21 cellular contexts compared by ENCODE assay signal in the genomic region with DNA sequence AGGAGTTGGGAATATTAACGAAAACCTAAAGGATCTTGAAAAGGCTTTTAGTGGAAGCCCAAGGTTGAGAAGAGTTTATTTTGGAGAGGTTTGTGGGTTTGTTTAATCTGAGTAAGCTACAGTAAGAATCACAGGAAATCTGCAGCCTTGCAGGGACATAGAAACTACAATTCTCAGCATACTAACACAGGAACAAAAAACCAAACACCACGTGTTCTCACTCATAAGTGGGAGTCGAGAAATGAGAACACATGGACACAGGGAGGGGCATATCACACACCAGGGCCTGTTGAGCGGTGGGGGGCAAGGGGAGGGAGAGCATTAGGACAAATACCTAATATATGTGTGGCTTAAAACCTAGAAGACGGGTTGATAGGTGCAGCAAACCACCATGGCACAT. TPM values are rescaled to one million over a fixed set of nuclear protein-coding genes. Genes with fewer than 3 reads are reported as not detected.
DNase-seq lines count a peak whose midpoint lies in the region; ATAC-seq, FAIRE-seq and TF ChIP-seq lines count a peak whose summit lies in the region.
"Had no signal": no experiment of that assay in that cellular context is flagged by ENCODE, and none has a peak within 500 bp of the region (broad histone marks: within the 10 kb centered on the region; RNA-seq: fewer than 3 reads in every experiment).

No MANE protein-coding gene starts in this region.

- H3K36me3 ChIP-seq in CD8-positive, alpha-beta T cell (ENCODE audit: insufficient read depth, low read length), result no peaks in the 10 kb centered on the region
- H3K36me3 ChIP-seq in endothelial cell of umbilical vein (ENCODE audit: control insufficient read depth in 2 of 2, extremely low read depth in 1 of 2, insufficient read depth in 2 of 2, low read length in 2 of 2), result no peaks in the 10 kb centered on the region

- H3K27ac Mint-ChIP-seq in CD8-positive, alpha-beta T cell, result peak overlapping the region; percentile 16
- H3K27ac Mint-ChIP-seq in brain (peak overlapping the region in 4 of 5 experiments; percentile 46 to 86 (median 74)), nephron (peak overlapping the region; percentile 71 to 80 (median 74))
- H3K27ac Mint-ChIP-seq: CD4-positive, alpha-beta T cell; HFFc6 had no signal

- no peak overlapping the region for H2AFZ ChIP-seq in endothelial cell of umbilical vein (ENCODE audit: low read depth, low read length)

- H3K36me3 Mint-ChIP-seq in CD8-positive, alpha-beta T cell, result no peaks in the 10 kb centered on the region
- H3K36me3 Mint-ChIP-seq in brain (peaks cover 3% of the 10 kb centered on the region), nephron (ENCODE audit: low read depth) (no peaks in the 10 kb centered on the region)

- H3K27me3 ChIP-seq in CD8-positive, alpha-beta T cell (ENCODE audit: insufficient read depth, low read length), result no peaks in the 10 kb centered on the region
- H3K27me3 ChIP-seq in endothelial cell of umbilical vein (ENCODE audit: control insufficient read depth in 2 of 2, insufficient read depth in 2 of 2, low read length in 2 of 2), result peaks cover 18 to 27% of the 10 kb centered on the region in 2 experiments

- H3K4me3 Mint-ChIP-seq in CD8-positive, alpha-beta T cell, result no peak overlapping the region
- H3K4me3 Mint-ChIP-seq in brain, result no peak overlapping the region
- peak overlapping the region in 2 of 3 experiments; percentile 18 to 20 for H3K4me3 Mint-ChIP-seq in nephron
- H3K4me3 Mint-ChIP-seq: CD4-positive, alpha-beta T cell; HFFc6 had no signal

- H3K9me1 ChIP-seq in endothelial cell of umbilical vein (replicated peaks; ENCODE audit: control insufficient read depth, extremely low read depth, insufficient read depth, low read length), result no peaks in the 10 kb centered on the region

- no peaks in the 10 kb centered on the region for H3K27me3 Mint-ChIP-seq in CD8-positive, alpha-beta T cell (ENCODE audit: low read depth)
- H3K27me3 Mint-ChIP-seq in brain (peaks cover 14% of the 10 kb centered on the region), nephron (ENCODE audit: low read depth) (no peaks in the 10 kb centered on the region)
- H3K27me3 Mint-ChIP-seq: CD4-positive, alpha-beta T cell had no signal

- H4K20me1 ChIP-seq in endothelial cell of umbilical vein (replicated peaks; ENCODE audit: control insufficient read depth, extremely low read depth, insufficient read depth, low read length), result no peaks in the 10 kb centered on the region

- H3K4me1 Mint-ChIP-seq in CD8-positive, alpha-beta T cell (ENCODE audit: low read depth), result peaks cover 4% of the 10 kb centered on the region
- H3K4me1 Mint-ChIP-seq in brain, result peaks cover 47% of the 10 kb centered on the region
- peaks cover 14% of the 10 kb centered on the region for H3K4me1 Mint-ChIP-seq in nephron

- H3K79me2 ChIP-seq in endothelial cell of umbilical vein (ENCODE audit: control insufficient read depth, insufficient read depth, low read length), result no peaks in the 10 kb centered on the region

- ATAC-seq in CD8-positive, alpha-beta T cell, result no peak
- ATAC-seq in HG02678 (IDR thresholded peaks at IDR 0.05; ENCODE audit: unreplicated experiment), result no peak
- no peak for ATAC-seq in HG03520 (IDR thresholded peaks at IDR 0.05; ENCODE audit: unreplicated experiment)

- dilution Hi-C loops in endothelial cell of umbilical vein (cut with MboI; ENCODE audit: extremely low pct_ligation_motif_present, low sequenced_read_pairs), result no loop called here

- no TSS peak for BruUV-seq in endothelial cell of umbilical vein (replicated peaks; lab: Mats Ljungman, UMichigan)

- no peak for FAIRE-seq in endothelial cell of umbilical vein (lab: Jason Lieb, UNC)
- FAIRE-seq: G401.6, GM12891, GM19239 had no signal

- intact Hi-C loops in CD8-positive, alpha-beta T cell (cut with DNase I, micrococcal nuclease), result no loop called here
- intact Hi-C loops in endothelial cell of umbilical vein (cut with micrococcal nuclease), result no loop called here

- H3K9ac ChIP-seq in endothelial cell of umbilical vein (replicated peaks; ENCODE audit: extremely low read depth, insufficient read depth, low read length), result no peak overlapping the region

- no peaks in the 10 kb centered on the region for H3K9me3 ChIP-seq in CD8-positive, alpha-beta T cell (ENCODE audit: low read length)
- no peaks in the 10 kb centered on the region for H3K9me3 ChIP-seq in endothelial cell of umbilical vein (replicated peaks; ENCODE audit: control insufficient read depth, insufficient read depth, low read length)

- no peak overlapping the region for H3K27ac ChIP-seq in CD8-positive, alpha-beta T cell (ENCODE audit: low read depth, low read length)
- no peak overlapping the region for H3K27ac ChIP-seq in endothelial cell of umbilical vein (ENCODE audit: insufficient read depth, low read depth, low read length)
- H3K27ac ChIP-seq: C4-2B had no signal

- POLR2A ChIA-PET in CD8-positive, alpha-beta T cell (lab: Charles Lee), result no interaction called here
- POLR2A ChIA-PET in endothelial cell of umbilical vein (lab: Charles Lee) (no interaction called here), HEK293T (lab: Yijun Ruan, JAX) (no interaction called here)

- no peak for TF ChIP-seq POLR2A in endothelial cell of umbilical vein (IDR thresholded peaks at IDR 0.05; ENCODE audit: low read depth, low read length)

- no peak overlapping the region for H3K4me3 ChIP-seq in CD8-positive, alpha-beta T cell (ENCODE audit: low read depth, low read length)
- H3K4me3 ChIP-seq in endothelial cell of umbilical vein (replicated peaks in 1 of 3; ENCODE audit: insufficient read depth in 1 of 3, low read depth in 1 of 3, low read length in 3 of 3), result no peak overlapping the region

- H3K4me1 ChIP-seq in CD8-positive, alpha-beta T cell (ENCODE audit: insufficient read depth, low read length), result no peaks in the 10 kb centered on the region
- H3K4me1 ChIP-seq in endothelial cell of umbilical vein (ENCODE audit: control insufficient read depth, extremely low read depth, insufficient read depth, low read length), result peaks cover 15% of the 10 kb centered on the region

- CTCF ChIA-PET in CD8-positive, alpha-beta T cell (lab: Charles Lee), result interaction anchor here (1.3 kb wide), 1 partner anchor 12 kb away, joined by 3 read pairs; no protein-coding TSS in a partner anchor
- CTCF ChIA-PET in endothelial cell of umbilical vein (lab: Charles Lee) (interaction anchor here (1.9 kb wide), 2 partner anchors 13 to 14 kb away, joined by 4 to 6 read pairs; no protein-coding TSS in a partner anchor), HEK293T (lab: Yijun Ruan, JAX) (no interaction called here)

- no peaks in the 10 kb centered on the region for H3K9me3 Mint-ChIP-seq in CD8-positive, alpha-beta T cell
- peaks cover 4 to 12% (median 6%) of the 10 kb centered on the region in 5 experiments for H3K9me3 Mint-ChIP-seq in brain
- peaks cover 5% of the 10 kb centered on the region for H3K9me3 Mint-ChIP-seq in nephron
- H3K9me3 Mint-ChIP-seq: CD4-positive, alpha-beta T cell had no signal

- H3K4me2 ChIP-seq in endothelial cell of umbilical vein (ENCODE audit: insufficient read depth, low read length), result no peak overlapping the region

- DNase-seq in CD8-positive, alpha-beta T cell, result no peak
- DNase-seq in endothelial cell of umbilical vein (ENCODE audit: low read depth, low spot score), result peak; percentile 43
- DNase-seq in HEK293T (ENCODE audit: extremely low spot score), result no peak
- no peak for DNase-seq in cerebellar cortex (ENCODE audit: low spot score)
- DNase-seq: Calu3; CD4-positive, alpha-beta T cell; DMS53; HCEC 1CT; HFFc6; KG1 had no signal

- TF ChIP-seq CTCF in CD8-positive, alpha-beta T cell (IDR thresholded peaks at IDR 0.05), result no peak
- TF ChIP-seq CTCF in brain (conservative IDR thresholded peaks at IDR 0.05) (no peak), endothelial cell of umbilical vein (IDR thresholded peaks at IDR 0.05; ENCODE audit: extremely low read depth in 1 of 2, insufficient read depth in 1 of 2, low read depth in 1 of 2, low read length in 2 of 2) (no peak), nephron (IDR thresholded peaks at IDR 0.05; ENCODE audit: unreplicated experiment in 3 of 3) (no peak)

TF ChIP-seq in endothelial cell of umbilical vein, 7 proteins besides CTCF, POLR2A, EP300 and RAD21 (continues in another document):
- TF ChIP-seq EZH2 (IDR thresholded peaks at IDR 0.05; ENCODE audit: borderline replicate concordance, low read depth, low read length, severe bottlenecking) (no peak), GATA2 (IDR thresholded peaks at IDR 0.05; ENCODE audit: insufficient read depth, insufficient read length, low read depth, low read length) (no peak), FOS (IDR thresholded peaks at IDR 0.05; ENCODE audit: borderline replicate concordance, insufficient read depth, low read length) (no peak), MYC (IDR thresholded peaks at IDR 0.05; ENCODE audit: low read depth, low read length) (no peak)
- TF ChIP-seq, protein P1, sequence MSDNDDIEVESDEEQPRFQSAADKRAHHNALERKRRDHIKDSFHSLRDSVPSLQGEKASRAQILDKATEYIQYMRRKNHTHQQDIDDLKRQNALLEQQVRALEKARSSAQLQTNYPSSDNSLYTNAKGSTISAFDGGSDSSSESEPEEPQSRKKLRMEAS (IDR thresholded peaks at IDR 0.05; ENCODE audit: insufficient read depth, insufficient read length), result no peak

TF ChIP-seq in HEK293T, 16 proteins besides CTCF, POLR2A, EP300 and RAD21:
- TF ChIP-seq BHLHE40 (IDR thresholded peaks at IDR 0.05; ENCODE audit: borderline replicate concordance), result no peak
- TF ChIP-seq NFRKB (IDR thresholded peaks at IDR 0.05), result no peak
- no peak for TF ChIP-seq CTBP1 (IDR thresholded peaks at IDR 0.05; ENCODE audit: borderline replicate concordance)
- TF ChIP-seq FOXM1 (IDR thresholded peaks at IDR 0.05; ENCODE audit: borderline replicate concordance), result no peak

RNA-seq across cellular contexts. Expression of gene SIAH3, which starts 8.7 kb away (rescaled TPM):
- total RNA-seq in CD8-positive, alpha-beta T cell, result under 1 TPM; 0.49 to 0.61 TPM
- polyA plus RNA-seq in brain (ENCODE audit: insufficient read depth, low read depth, low replicate concordance) (0.39 TPM), endothelial cell of umbilical vein (0.02 and 0.03 TPM in 2 replicates)
- total RNA-seq in endothelial cell of umbilical vein, result not detected in 2 replicates
- polyA plus RNA-seq in endothelial cell of umbilical vein (2011; cell fraction: cytosol; rRNA removed), result 0.01 TPM in 2 replicates
- polyA plus RNA-seq in endothelial cell of umbilical vein (2011; cell fraction: nucleus; rRNA removed), result 0.03 and 0.04 TPM in 2 replicates
- 0.04 TPM in 1 of 2 replicates, not detected in the other for polyA plus RNA-seq in endothelial cell of umbilical vein (2012)
- polyA minus RNA-seq in endothelial cell of umbilical vein, result 0.06 TPM in 1 of 2 replicates, not detected in the other
- not detected for polyA minus RNA-seq in endothelial cell of umbilical vein (2011; cell fraction: cytosol; rRNA and poly(A)+ RNA removed)
- 0.05 TPM in 1 of 2 replicates, not detected in the other for polyA minus RNA-seq in endothelial cell of umbilical vein (2011; cell fraction: nucleus; rRNA and poly(A)+ RNA removed)
- total RNA-seq: A172, Calu3, H4, HFFc6 had no signal
- polyA plus RNA-seq: BJ had no signal

Comparison
In these comparisons a context has a peak if more than half of its experiments do, and no peak if none do; other contexts are left out.
1. H3K27ac Mint-ChIP-seq: peak in every context shown above with its lines; median percentile 74 in brain; 74 in nephron; 16 in CD8-positive, alpha-beta T cell.
2. H3K4me3 Mint-ChIP-seq: peak in nephron (2 of 3); none in CD8-positive, alpha-beta T cell (single experiment) and brain (0 of 5).